Comparison of ENCODE assay signal across 8 cellular contexts in the genomic region with DNA sequence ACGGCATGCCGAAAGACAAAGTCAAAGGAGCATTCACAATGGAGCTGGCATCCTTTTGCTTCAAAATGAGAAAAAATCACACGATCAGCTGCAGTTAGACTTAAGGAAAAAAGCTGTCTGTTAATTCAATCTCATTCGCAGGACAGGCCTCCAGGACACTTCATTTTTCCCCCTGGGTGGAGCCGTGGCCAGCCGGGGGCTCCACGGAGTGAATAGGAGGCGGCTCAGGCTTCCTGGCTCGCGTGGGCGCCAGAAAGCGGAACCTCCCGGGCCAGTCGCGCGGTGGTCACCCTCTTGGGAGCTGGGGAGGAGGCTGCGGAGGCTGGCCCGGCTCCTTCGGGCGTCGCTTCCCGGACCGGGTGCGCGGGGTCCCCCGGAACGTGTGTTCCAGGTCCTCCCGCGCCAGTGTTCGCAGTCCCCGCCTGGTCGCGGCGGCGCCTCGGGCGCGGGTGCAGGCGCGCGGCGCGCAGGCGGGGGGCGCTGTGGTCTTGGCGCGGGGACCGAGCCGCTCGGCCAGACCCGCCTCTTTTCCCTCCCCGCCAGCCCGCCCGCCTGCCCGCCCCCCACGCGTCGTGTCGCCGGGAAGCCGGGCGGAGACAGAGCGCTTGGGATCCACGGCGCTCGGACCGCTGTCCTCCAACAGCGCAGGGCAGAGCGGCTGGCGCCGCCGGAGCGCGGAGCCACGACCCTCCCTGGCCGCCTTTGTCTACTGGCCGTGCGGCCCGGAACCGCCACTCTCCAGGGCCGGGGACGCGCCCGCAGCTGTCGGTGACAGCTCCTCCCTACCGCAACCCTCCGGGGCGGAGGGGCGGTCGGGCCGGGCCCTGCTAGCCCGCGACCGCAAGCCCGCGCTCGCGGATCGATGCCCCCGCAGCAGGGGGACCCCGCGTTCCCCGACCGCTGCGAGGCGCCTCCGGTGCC. TPM values are rescaled to one million over a fixed set of nuclear protein-coding genes. Genes with fewer than 3 reads are reported as not detected.
DNase-seq lines count a peak whose midpoint lies in the region; ATAC-seq and TF ChIP-seq lines count a peak whose summit lies in the region.

Gene RHOU (plus strand): TSS at position 599 of the 921 bp plus-strand sequence. CDS start 264 bp downstream, at position 863.

- peak within 1 kb of the TSS; percentile 60 for H3K4me3 ChIP-seq in BJ (ENCODE audit: low read depth, low read length)
- peak within 1 kb of the TSS; percentile 66 for H3K4me3 ChIP-seq in kidney epithelial cell (ENCODE audit: low read depth, low read length)

- DNase-seq in BJ (ENCODE audit: low read depth) (no peak), NCI-H1930 (lab: John Stamatoyannopoulos, UW) (peak; percentile 24 to 60), cerebellum (ENCODE audit: low spot score) (peak; percentile 46), kidney epithelial cell (ENCODE audit: low read depth) (no peak)
- peak; percentile 54 for DNase-seq in activated CD4-positive, CD25-positive, alpha-beta regulatory T cell treated with anti-CD3 and anti-CD28 coated beads, Interleukin-2, amount 50 U/mL, for 72 hours
- DNase-seq in stimulated activated CD4-positive, alpha-beta T cell treated with anti-CD3 and anti-CD28 coated beads, Interleukin-15, amount 100 ng/mL, for 1 hour (ENCODE audit: low read depth in 1 of 2, low spot score in 1 of 2), result peak; percentile 39 to 60

- TF ChIP-seq CTCF in BJ (IDR thresholded peaks at IDR 0.05; ENCODE audit: insufficient read depth, low read depth, low read length) (peak; percentile 34; the same call in 1 of the 2 replicates), kidney epithelial cell (IDR thresholded peaks at IDR 0.05; ENCODE audit: insufficient read depth, low read length, poor library complexity, severe bottlenecking) (peak; percentile 17)

- ATAC-seq in GM21737 (IDR thresholded peaks at IDR 0.05; ENCODE audit: unreplicated experiment), result peak; percentile 73
- no peak for ATAC-seq in GM18519 (IDR thresholded peaks at IDR 0.05; ENCODE audit: low FRiP score, unreplicated experiment)

- H3K27me3 ChIP-seq in BJ (ENCODE audit: control insufficient read depth, insufficient read depth, low read length) (no peaks in the 10 kb centered on the region; the same call in 1 of the 2 replicates), kidney epithelial cell (ENCODE audit: control insufficient read depth, insufficient read depth, low read length) (peaks cover 21% of the 10 kb centered on the region)

- no peaks in the 10 kb centered on the region for H3K36me3 ChIP-seq in BJ (ENCODE audit: control insufficient read depth, insufficient read depth, low read length)
- no peaks in the 10 kb centered on the region for H3K36me3 ChIP-seq in kidney epithelial cell (ENCODE audit: control insufficient read depth, insufficient read depth, low read length)

- POLR2A ChIA-PET in BJ (lab: Charles Lee), result no interaction called here

- CTCF ChIA-PET in BJ (lab: Yijun Ruan, JAX), result interaction anchor here (0.6 to 3.2 kb wide), 17 partner anchors 15 to 502 kb away, joined by 3 to 48 read pairs (median 4); no protein-coding TSS in a partner anchor

RNA-seq across cellular contexts. Expression of gene RHOU, which starts in this region (rescaled TPM):
- polyA plus RNA-seq in BJ (2011; rRNA removed), result 0.42 and 0.63 TPM in 2 replicates
- polyA minus RNA-seq in BJ (2011; rRNA and poly(A)+ RNA removed), result 0.15 and 0.38 TPM in 2 replicates
- total RNA-seq in cerebellum (34.0 TPM), kidney epithelial cell (1.0 and 1.2 TPM in 2 replicates)

Comparison
In these comparisons a context has a peak if more than half of its experiments do, and no peak if none do; other contexts are left out.
1. RNA of gene RHOU (total RNA-seq): 34.0 TPM in cerebellum (single experiment); 1.0 to 1.2 TPM in kidney epithelial cell; every median in the first group is over 10 times any median in the second.
2. DNase-seq: peak in NCI-H1930 (2 of 2), activated CD4-positive, CD25-positive, alpha-beta regulatory T cell treated with anti-CD3 and anti-CD28 coated beads, Interleukin-2, amount 50 U/mL, for 72 hours (single experiment), cerebellum (single experiment) and stimulated activated CD4-positive, alpha-beta T cell treated with anti-CD3 and anti-CD28 coated beads, Interleukin-15, amount 100 ng/mL, for 1 hour (2 of 2); none in BJ (single experiment) and kidney epithelial cell (single experiment).